Comparison of ENCODE assay signal across 13 cellular contexts in genomic region chr1:198678301-198678836, GRCh38. TPM values are rescaled to one million over a fixed set of nuclear protein-coding genes. Genes with fewer than 3 reads are reported as not detected.
DNase-seq lines count a peak whose midpoint lies in the region; ATAC-seq and TF ChIP-seq lines count a peak whose summit lies in the region.
"Had no signal": no experiment of that assay in that cellular context is flagged by ENCODE, and none has a peak within 500 bp of the region (broad histone marks: within the 10 kb centered on the region; RNA-seq: fewer than 3 reads in every experiment).

No MANE protein-coding gene starts in this region.

- in situ Hi-C loops in HAP-1 (cut with MboI; ENCODE audit: low sequenced_read_pairs), result loop anchor here (25.0 kb wide), 1 partner anchor 1141 kb away; no protein-coding TSS in a partner anchor

- no peak for ATAC-seq in stimulated activated naive B cell treated with anti-CD40 and anti-IgM and Interleukin-4, amounts not matched to agents 10 μg/mL and 1 μg/mL and 100 μg/mL, for 72 hours (replicated peaks)
- ATAC-seq: left lobe of liver had no signal

- H3K4me3 ChIP-seq in HAP-1 (no peak overlapping the region), right atrium auricular region (no peak overlapping the region)

- H3K27me3 ChIP-seq in HAP-1 (ENCODE audit: low read depth) (no peaks in the 10 kb centered on the region), right atrium auricular region (no peaks in the 10 kb centered on the region)

- H3K4me1 Mint-ChIP-seq in stimulated activated naive B cell treated with anti-CD40 and anti-IgM and Interleukin-4, amounts not matched to agents 10 μg/mL and 1 μg/mL and 100 μg/mL, for 72 hours, result peaks cover 42 to 87% of the 10 kb centered on the region in 2 donors

- H3K4me3 Mint-ChIP-seq in stimulated activated naive B cell treated with anti-CD40 and anti-IgM and Interleukin-4, amounts not matched to agents 10 μg/mL and 1 μg/mL and 100 μg/mL, for 72 hours, result peak overlapping the region; percentile 61 to 62

- peak; percentile 38 to 45 for DNase-seq in activated CD4-positive, alpha-beta T cell treated with anti-CD3 and anti-CD28 coated beads for 4 hours
- DNase-seq in activated CD4-positive, alpha-beta T cell treated with anti-CD3 and anti-CD28 coated beads for 1 hour, result no peak
- DNase-seq in T-helper 9 cell (peak; percentile 47), HAP-1 (ENCODE audit: low spot score in 2 of 2) (no peak), right atrium auricular region (ENCODE audit: low spot score) (no peak), nucleus accumbens (lab: John Stamatoyannopoulos, UW) (no peak)
- DNase-seq in central memory CD4-positive, alpha-beta T cell, result peak; percentile 76
- no peak for DNase-seq in stimulated activated naive B cell treated with anti-CD40 and anti-IgM and Interleukin-4, amounts not matched to agents 10 μg/mL and 1 μg/mL and 100 μg/mL, for 72 hours
- DNase-seq: DMS79 treated with DMSO at 0.1 percent for 48 hours, foreskin fibroblast, NCI-H446 treated with DMSO at 0.1 percent for 48 hours, SHP77 treated with DMSO at 0.1 percent for 48 hours had no signal

- H3K27ac Mint-ChIP-seq in stimulated activated naive B cell treated with anti-CD40 and anti-IgM and Interleukin-4, amounts not matched to agents 10 μg/mL and 1 μg/mL and 100 μg/mL, for 72 hours, result peak overlapping the region; percentile 94

- H3K4me1 ChIP-seq in HAP-1, result peaks cover 18% of the 10 kb centered on the region
- H3K4me1 ChIP-seq in right atrium auricular region, result no peaks in the 10 kb centered on the region

- no peaks in the 10 kb centered on the region for H3K9me3 ChIP-seq in HAP-1
- no peaks in the 10 kb centered on the region for H3K9me3 ChIP-seq in right atrium auricular region

- peaks cover 36 to 42% of the 10 kb centered on the region in 2 donors for H3K36me3 Mint-ChIP-seq in stimulated activated naive B cell treated with anti-CD40 and anti-IgM and Interleukin-4, amounts not matched to agents 10 μg/mL and 1 μg/mL and 100 μg/mL, for 72 hours

- peaks cover 2 to 4% of the 10 kb centered on the region in 2 donors for H3K9me3 Mint-ChIP-seq in stimulated activated naive B cell treated with anti-CD40 and anti-IgM and Interleukin-4, amounts not matched to agents 10 μg/mL and 1 μg/mL and 100 μg/mL, for 72 hours

- no peak for TF ChIP-seq CTCF in right atrium auricular region (IDR thresholded peaks at IDR 0.05)

- no peak overlapping the region for H3K27ac ChIP-seq in right atrium auricular region

- H3K36me3 ChIP-seq in HAP-1 (replicated peaks) (no peaks in the 10 kb centered on the region), right atrium auricular region (no peaks in the 10 kb centered on the region)

- no peaks in the 10 kb centered on the region for H3K27me3 Mint-ChIP-seq in stimulated activated naive B cell treated with anti-CD40 and anti-IgM and Interleukin-4, amounts not matched to agents 10 μg/mL and 1 μg/mL and 100 μg/mL, for 72 hours

RNA-seq across cellular contexts. Expression of gene PTPRC, which starts 39.5 kb away (rescaled TPM):
- 10 to 100 TPM in 1 of 2 donors, 1 to 10 TPM in 1; 5.5 to 10.1 TPM for total RNA-seq in right atrium auricular region

Comparison
In these comparisons a context has a peak if more than half of its experiments do, and no peak if none do; other contexts are left out.
1. DNase-seq: peak in activated CD4-positive, alpha-beta T cell treated with anti-CD3 and anti-CD28 coated beads for 4 hours (2 of 2), T-helper 9 cell (single experiment) and central memory CD4-positive, alpha-beta T cell (single experiment); none in activated CD4-positive, alpha-beta T cell treated with anti-CD3 and anti-CD28 coated beads for 1 hour (single experiment), stimulated activated naive B cell treated with anti-CD40 and anti-IgM and Interleukin-4, amounts not matched to agents 10 μg/mL and 1 μg/mL and 100 μg/mL, for 72 hours (single experiment), HAP-1 (0 of 2), right atrium auricular region (single experiment) and nucleus accumbens (0 of 56).